11 cellular contexts compared by ENCODE assay signal in genomic region chr9:33082538-33083326, GRCh38. TPM values are rescaled to one million over a fixed set of nuclear protein-coding genes. Genes with fewer than 3 reads are reported as not detected.
DNase-seq lines count a peak whose midpoint lies in the region; ATAC-seq and TF ChIP-seq lines count a peak whose summit lies in the region.
"Had no signal": no experiment of that assay in that cellular context is flagged by ENCODE, and none has a peak within 500 bp of the region (broad histone marks: within the 10 kb centered on the region; RNA-seq: fewer than 3 reads in every experiment).

No MANE protein-coding gene starts in this region.

- H3K27me3 ChIP-seq in osteoblast (ENCODE audit: insufficient read depth, low read length): no peaks in the 10 kb centered on the region
- no peaks in the 10 kb centered on the region for H3K27me3 ChIP-seq in gastrocnemius medialis

- H3K36me3 ChIP-seq in osteoblast (ENCODE audit: insufficient read depth, low read length): no peaks in the 10 kb centered on the region
- H3K36me3 ChIP-seq in gastrocnemius medialis: no peaks in the 10 kb centered on the region

- no peaks in the 10 kb centered on the region for H4K20me1 ChIP-seq in osteoblast (ENCODE audit: insufficient read depth, low read length)

- no peak overlapping the region for H3K4me3 ChIP-seq in osteoblast (ENCODE audit: insufficient read depth, low read length)
- H3K4me3 ChIP-seq in gastrocnemius medialis: no peak overlapping the region

- H3K27ac ChIP-seq in osteoblast (ENCODE audit: low read depth, low read length) (peak overlapping the region; percentile 69), gastrocnemius medialis (no peak overlapping the region)

- H2AFZ ChIP-seq in osteoblast (ENCODE audit: low read length): peak overlapping the region; percentile 40

- no peak for ATAC-seq in HG02759 (IDR thresholded peaks at IDR 0.05; ENCODE audit: unreplicated experiment)
- ATAC-seq in gastrocnemius medialis: no peak

- H3K79me2 ChIP-seq in osteoblast (ENCODE audit: insufficient read depth, low read length): no peaks in the 10 kb centered on the region

- H3K9me3 ChIP-seq in osteoblast (ENCODE audit: low read depth, low read length) (no peaks in the 10 kb centered on the region), gastrocnemius medialis (no peaks in the 10 kb centered on the region)

- intact Hi-C loops in gastrocnemius medialis (cut with DNase I; ENCODE audit: low total_unique reads): loop anchor here (2.0 kb wide), 1 partner anchor 14 kb away; no protein-coding TSS in a partner anchor

- TF ChIP-seq POLR2A in gastrocnemius medialis (IDR thresholded peaks at IDR 0.05): no peak

- DNase-seq in GF-D8 (lab: John Stamatoyannopoulos, UW) (peak; percentile 43), OCI-M2 (lab: John Stamatoyannopoulos, UW; ENCODE audit: unreplicated experiment) (peak; percentile 5), cerebellar cortex (ENCODE audit: low spot score) (peak; percentile 74), osteoblast (ENCODE audit: insufficient read length, low spot score, missing footprints) (no peak), NCI-H748 treated with DMSO at 0.1 percent for 48 hours (lab: John Stamatoyannopoulos, UW) (no peak), gastrocnemius medialis (no peak), NCI-H2227 (lab: John Stamatoyannopoulos, UW; ENCODE audit: unreplicated experiment) (no peak)
- DNase-seq: foreskin fibroblast, GDM1, NCI-H2107 had no signal

- H3K4me1 ChIP-seq in osteoblast (ENCODE audit: insufficient read depth, low read length): peaks cover 18% of the 10 kb centered on the region
- H3K4me1 ChIP-seq in gastrocnemius medialis: peaks cover 5 to 9% of the 10 kb centered on the region in 2 donors

- H3K4me2 ChIP-seq in osteoblast (ENCODE audit: insufficient read depth, low read length): no peak overlapping the region

- in situ Hi-C loops in gastrocnemius medialis (cut with MboI; ENCODE audit: low sequenced_read_pairs in 4 of 4): loop anchor here (5.0 kb wide), 2 partner anchors 90 to 145 kb away; no protein-coding TSS in a partner anchor

- TF ChIP-seq CTCF in osteoblast (IDR thresholded peaks at IDR 0.05; ENCODE audit: extremely low read depth, low read depth, low read length): no peak
- no peak for TF ChIP-seq CTCF in gastrocnemius medialis (IDR thresholded peaks at IDR 0.05 in 4 of 5, conservative IDR thresholded peaks at IDR 0.05 in 1 of 5)

RNA-seq across cellular contexts. Expression of gene SMU1, which starts 6.3 kb away (rescaled TPM):
- total RNA-seq in osteoblast (31.1 and 31.8 TPM in 2 replicates), gastrocnemius medialis (10 to 100 TPM; 12.5 to 15.3 (median 13.6) TPM)

RNA-seq across cellular contexts. Expression of gene DNAJA1, which starts 57.7 kb away (rescaled TPM):
- total RNA-seq in osteoblast (64.8 and 69.1 TPM in 2 replicates), gastrocnemius medialis (10 to 100 TPM; 40.8 to 48.7 (median 43.3) TPM)

Comparison
In these comparisons a context has a peak if more than half of its experiments do, and no peak if none do; other contexts are left out.
1. DNase-seq: peak in GF-D8 (single experiment), OCI-M2 (single experiment) and cerebellar cortex (single experiment); none in osteoblast (single experiment), NCI-H748 treated with DMSO at 0.1 percent for 48 hours (single experiment), gastrocnemius medialis (0 of 2) and NCI-H2227 (single experiment).